ENCODE assay signal across 1 cellular context in genomic region chr20:57802877-57803717, GRCh38.
A peak's percentile ranks its signal among the peaks of the same experiment; 100 is the strongest.
TF ChIP-seq lines count a peak whose summit lies in the region.

No MANE protein-coding gene starts in this region.

TF ChIP-seq in HEK293, 187 proteins besides CTCF, POLR2A, EP300 and RAD21:
- TF ChIP-seq REST (tag by site-specific recombination; IDR thresholded peaks at IDR 0.05) (peak; percentile 85), ZNF488 (tag by site-specific recombination; IDR thresholded peaks at IDR 0.05) (no peak)
